In genomic region chr18:49446481-49446880, GRCh38 we compare ENCODE assay signal across 23 cellular contexts.
"Had no signal": no experiment of that assay in that cellular context is flagged by ENCODE, and none has a peak within 500 bp of the region (broad histone marks: within the 10 kb centered on the region; RNA-seq: fewer than 3 reads in every experiment).

No MANE protein-coding gene starts in this region.

- H3K27me3 ChIP-seq: esophagus squamous epithelium, gastrocnemius medialis, right lobe of liver, suprapubic skin, transverse colon, upper lobe of right lung, vagina had no signal

- H3K27ac ChIP-seq: coronary artery, esophagus squamous epithelium, gastrocnemius medialis, parathyroid adenoma, right lobe of liver, suprapubic skin, transverse colon, upper lobe of right lung, vagina had no signal

- DNase-seq: dermis blood vessel endothelial cell; effector memory CD4-positive, alpha-beta T cell; esophagus squamous epithelium; gastrocnemius medialis; head of caudate nucleus; kidney; mesenchymal stem cell; mucosa of descending colon; naive B cell; right lobe of liver; stimulated activated CD4-positive, alpha-beta T cell treated with anti-CD3 and anti-CD28 coated beads, Interleukin-12 subunit alpha, Interleukin-12 subunit beta, amount 100 ng/mL, for 4 hours; stimulated activated CD4-positive, alpha-beta T cell treated with anti-CD3 and anti-CD28 coated beads, Interleukin-1b, Interleukin-23, amount 100 ng/mL, for 48 hours; stimulated activated CD4-positive, alpha-beta T cell treated with anti-CD3 and anti-CD28 coated beads, Interleukin-4, amount 100 ng/mL, for 1 hour; stimulated activated CD8-positive, alpha-beta memory T cell treated with anti-CD3 and anti-CD28 coated beads, Interleukin-4, amount 100 ng/mL, for 48 hours; stimulated activated naive CD4-positive, alpha-beta T cell; stimulated activated naive CD8-positive, alpha-beta T cell treated with anti-CD3 and anti-CD28 coated beads, Interleukin-15, amount 100 ng/mL, for 72 hours; transverse colon; upper lobe of right lung had no signal

- H2AFZ ChIP-seq: parathyroid adenoma had no signal

- H3K4me2 ChIP-seq: smooth muscle cell had no signal

- H3K9ac ChIP-seq: parathyroid adenoma had no signal

- H3K4me1 ChIP-seq: esophagus squamous epithelium, parathyroid adenoma, right lobe of liver, suprapubic skin, transverse colon, upper lobe of right lung, vagina had no signal

- H3K4me3 ChIP-seq: coronary artery, esophagus squamous epithelium, gastrocnemius medialis, mucosa of descending colon, right lobe of liver, smooth muscle cell, suprapubic skin, transverse colon, upper lobe of right lung, vagina had no signal

- H3K36me3 ChIP-seq: right lobe of liver, suprapubic skin, transverse colon, upper lobe of right lung, vagina had no signal
